In the genomic region with DNA sequence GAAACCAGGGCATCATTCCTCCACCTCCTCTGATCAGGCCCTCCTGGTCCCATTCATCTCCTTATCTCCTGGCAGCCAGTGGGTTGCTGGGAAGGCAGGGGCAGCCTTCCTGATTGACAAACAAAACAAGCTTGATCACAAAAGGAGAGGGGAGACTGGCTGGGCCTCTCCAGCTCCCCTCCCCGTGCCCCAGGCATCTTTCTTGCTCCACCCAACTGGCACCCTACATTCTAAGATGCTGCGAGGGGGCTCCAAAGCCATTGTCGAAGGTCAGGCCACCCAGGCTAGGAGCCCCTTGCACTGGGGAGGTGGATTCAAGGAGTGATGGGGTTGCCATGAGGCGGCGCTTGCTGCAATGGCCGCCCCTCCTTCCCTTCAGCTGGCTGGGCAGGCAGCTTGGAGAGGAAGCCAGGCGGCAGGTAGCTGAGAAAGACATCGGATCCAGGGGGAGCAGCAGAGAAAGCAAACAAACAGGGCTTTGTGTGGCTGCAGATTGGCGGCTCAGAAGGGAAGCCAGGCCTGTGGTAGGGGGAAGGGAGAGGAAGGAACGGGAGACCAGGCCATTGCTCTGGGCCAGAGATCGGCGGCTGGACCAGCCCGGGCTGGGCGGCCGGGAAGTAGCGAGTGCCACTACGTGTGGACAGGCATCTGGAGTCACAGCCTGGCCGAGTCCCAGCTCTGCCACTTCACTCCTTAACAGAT, we compare ENCODE assay signal across 8 cellular contexts. TPM values are rescaled to one million over a fixed set of nuclear protein-coding genes. Genes with fewer than 3 reads are reported as not detected.
DNase-seq lines count a peak whose midpoint lies in the region; ATAC-seq and TF ChIP-seq lines count a peak whose summit lies in the region.

No MANE protein-coding gene starts in this region.

- H2BK120ac ChIP-seq in IMR-90 (ENCODE audit: low read depth, low read length), result peak overlapping the region; percentile 83

- peaks cover 0 to 2% (median 0%) of the 10 kb centered on the region in 8 donors for H3K9me3 Mint-ChIP-seq in CD4-positive, alpha-beta memory T cell
- H3K9me3 Mint-ChIP-seq in endothelial cell (ENCODE audit: unreplicated experiment) (no peaks in the 10 kb centered on the region), naive B cell (no peaks in the 10 kb centered on the region)

- WGBS in IMR-90 (ENCODE audit: extremely low coverage in 2 of 2, insufficient read length in 1 of 2), 2 experiments, result 13% methylated on average over 3 of the region's 18 CpGs; no CpG with 5 or more reads in 1 of the 2 experiments

- H3K4me3 Mint-ChIP-seq in CD4-positive, alpha-beta memory T cell, result peak overlapping the region; percentile 74 to 86 (median 80)
- peak overlapping the region; percentile 87 for H3K4me3 Mint-ChIP-seq in endothelial cell (ENCODE audit: unreplicated experiment)
- peak overlapping the region; percentile 80 to 96 (median 88) for H3K4me3 Mint-ChIP-seq in naive B cell

- H2AFZ ChIP-seq in IMR-90 (replicated peaks; ENCODE audit: low read length, poor library complexity), result peak overlapping the region; percentile 81

- H4K5ac ChIP-seq in IMR-90 (ENCODE audit: low read depth, low read length), result peak overlapping the region; percentile 87

- H3K9ac ChIP-seq in IMR-90 (ENCODE audit: low read depth, low read length), result peak overlapping the region; percentile 67

- H4K91ac ChIP-seq in IMR-90 (ENCODE audit: insufficient read depth, low read depth, low read length), result peak overlapping the region; percentile 91

- POLR2A ChIA-PET in CD4-positive, alpha-beta memory T cell (lab: Charles Lee; ENCODE audit: partially characterized antibody), result interaction anchor here (1.1 to 5.4 kb wide), 4 partner anchors 12 to 156 kb away, joined by 4 to 44 read pairs (median 6); a partner anchor contains a TSS
- POLR2A ChIA-PET in IMR-90 (lab: Charles Lee; ENCODE audit: unreplicated experiment), result interaction anchor here (0.6 kb wide), 1 partner anchor 337 kb away, joined by 4 read pairs; no protein-coding TSS in a partner anchor

- H3K9me3 ChIP-seq in CD4-positive, alpha-beta memory T cell (ENCODE audit: control insufficient read depth in 1 of 2, low read length in 2 of 2), result no peaks in the 10 kb centered on the region
- H3K9me3 ChIP-seq in IMR-90 (ENCODE audit: control insufficient read depth, insufficient read depth, low read length), result no peaks in the 10 kb centered on the region

- peak overlapping the region; percentile 91 to 99 (median 99) for H3K27ac Mint-ChIP-seq in CD4-positive, alpha-beta memory T cell
- H3K27ac Mint-ChIP-seq in endothelial cell (ENCODE audit: unreplicated experiment) (peak overlapping the region; percentile 100), naive B cell (peak overlapping the region; percentile 81 to 98 (median 96))

- H3K4me1 ChIP-seq in CD4-positive, alpha-beta memory T cell (ENCODE audit: insufficient read depth, low read length), result peaks cover 35% of the 10 kb centered on the region
- peaks cover 51% of the 10 kb centered on the region for H3K4me1 ChIP-seq in IMR-90 (ENCODE audit: control insufficient read depth, insufficient read depth, low read length)

- peak overlapping the region; percentile 91 for H2AK5ac ChIP-seq in IMR-90 (ENCODE audit: low read depth, low read length)

- peak overlapping the region; percentile 94; the same call in 1 of the 3 replicates for H2BK15ac ChIP-seq in IMR-90 (ENCODE audit: low read depth, low read length)

- TF ChIP-seq RAD21 in IMR-90 (IDR thresholded peaks at IDR 0.05; ENCODE audit: low read length), result no peak

- no peaks in the 10 kb centered on the region for H3K36me3 Mint-ChIP-seq in CD4-positive, alpha-beta memory T cell
- H3K36me3 Mint-ChIP-seq in endothelial cell (ENCODE audit: low read depth, unreplicated experiment), result peaks cover 7% of the 10 kb centered on the region
- no peaks in the 10 kb centered on the region for H3K36me3 Mint-ChIP-seq in naive B cell

- DNase-seq in CD4-positive, alpha-beta memory T cell, result no peak
- DNase-seq in IMR-90 (no peak), SHP77 (lab: John Stamatoyannopoulos, UW) (peak; percentile 93 to 96), endothelial cell (ENCODE audit: low spot score) (peak; percentile 62), naive B cell (no peak), SKM-1 (lab: John Stamatoyannopoulos, UW; ENCODE audit: unreplicated experiment) (no peak)

- BruUV-seq in IMR-90 (replicated peaks; lab: Mats Ljungman, UMichigan), result no TSS peak

- H3K4me3 ChIP-seq in CD4-positive, alpha-beta memory T cell (ENCODE audit: low read length in 2 of 2), result no peak overlapping the region
- no peak overlapping the region for H3K4me3 ChIP-seq in IMR-90 (ENCODE audit: insufficient read depth, low read depth, low read length)

- peaks cover 30% of the 10 kb centered on the region for H3K9me1 ChIP-seq in IMR-90 (ENCODE audit: insufficient read depth, low read length)

- no peaks in the 10 kb centered on the region for H3K36me3 ChIP-seq in CD4-positive, alpha-beta memory T cell (ENCODE audit: insufficient read depth, low read length)
- H3K36me3 ChIP-seq in IMR-90 (ENCODE audit: control insufficient read depth, insufficient read depth, low read length), result no peaks in the 10 kb centered on the region

- peaks cover 92% of the 10 kb centered on the region for H4K20me1 ChIP-seq in IMR-90 (ENCODE audit: insufficient read depth, low read length)

- H2BK20ac ChIP-seq in IMR-90 (ENCODE audit: low read depth, low read length), result no peak overlapping the region; the same call in 1 of the 2 replicates

- ATAC-seq in IMR-90 (ENCODE audit: low read depth) (peak; percentile 5; the same call in 1 of the 2 replicates), naive B cell (ENCODE audit: low read depth in 2 of 2) (no peak), HG02852 (IDR thresholded peaks at IDR 0.05; ENCODE audit: unreplicated experiment) (no peak), HG02970 (IDR thresholded peaks at IDR 0.05; ENCODE audit: low FRiP score, unreplicated experiment) (no peak)

- H3K23ac ChIP-seq in IMR-90 (ENCODE audit: low read depth, low read length), result peak overlapping the region; percentile 71

- in situ Hi-C loops in IMR-90 (cut with MboI; ENCODE audit: low sequenced_read_pairs), result no loop called here

- CTCF ChIA-PET in CD4-positive, alpha-beta memory T cell (lab: Charles Lee; ENCODE audit: partially characterized antibody), result interaction anchor here (0.6 to 6.0 kb wide), 4 partner anchors 11 to 30 kb away, joined by 3 to 23 read pairs (median 3); no protein-coding TSS in a partner anchor
- CTCF ChIA-PET in IMR-90 (lab: Yijun Ruan, JAX), result no interaction called here

- TF ChIP-seq POLR2A in IMR-90 (IDR thresholded peaks at IDR 0.05; ENCODE audit: low read depth, low read length), result no peak

- H3K4ac ChIP-seq in IMR-90 (ENCODE audit: low read depth, low read length), result peak overlapping the region; percentile 96

- peaks cover 10 to 92% of the 10 kb centered on the region in 2 experiments; a peak in 3 of 4 replicates for H3K79me1 ChIP-seq in IMR-90 (ENCODE audit: low read depth in 1 of 2, low read length in 2 of 2)

- H3K4me2 ChIP-seq in IMR-90 (ENCODE audit: low read depth, low read length), result peak overlapping the region; percentile 83

- peak overlapping the region; percentile 84 for H3K14ac ChIP-seq in IMR-90 (replicated peaks; ENCODE audit: low read depth, low read length)

- no peaks in the 10 kb centered on the region for H3K27me3 ChIP-seq in CD4-positive, alpha-beta memory T cell (ENCODE audit: insufficient read depth, low read length)
- H3K27me3 ChIP-seq in IMR-90 (ENCODE audit: control insufficient read depth, insufficient read depth, low read length), result no peaks in the 10 kb centered on the region

- peak overlapping the region; percentile 46 for H3K18ac ChIP-seq in IMR-90 (ENCODE audit: low read depth, low read length)

- TF ChIP-seq CTCF in IMR-90 (conservative IDR thresholded peaks at IDR 0.05; ENCODE audit: low read depth, low read length) (no peak), endothelial cell (IDR thresholded peaks at IDR 0.05; ENCODE audit: unreplicated experiment) (no peak)

- peak overlapping the region; percentile 80 to 87 for H4K8ac ChIP-seq in IMR-90 (ENCODE audit: low read depth in 2 of 2, low read length in 2 of 2)

- intact Hi-C loops in CD4-positive, alpha-beta memory T cell (cut with micrococcal nuclease), result no loop called here
- intact Hi-C loops in IMR-90 (cut with micrococcal nuclease), result no loop called here

- H3K56ac ChIP-seq in IMR-90 (ENCODE audit: extremely low read depth, insufficient read depth, low read length), result peak overlapping the region; percentile 80; the same call in 1 of the 2 replicates

- H2BK5ac ChIP-seq in IMR-90 (ENCODE audit: low read depth, low read length, poor library complexity, severe bottlenecking), result peak overlapping the region; percentile 93

- H2AK9ac ChIP-seq in IMR-90 (replicated peaks; ENCODE audit: low read depth, low read length, poor library complexity), result peak overlapping the region; percentile 70

- dilution Hi-C loops in IMR-90 (cut with HindIII; ENCODE audit: low sequenced_read_pairs, unreplicated experiment), result no loop called here

- peaks cover 18 to 66% (median 35%) of the 10 kb centered on the region in 4 donors for H3K4me1 Mint-ChIP-seq in CD4-positive, alpha-beta memory T cell
- H3K4me1 Mint-ChIP-seq in endothelial cell (ENCODE audit: unreplicated experiment), result peaks cover 54% of the 10 kb centered on the region
- H3K4me1 Mint-ChIP-seq in naive B cell, result peaks cover 51 to 67% (median 63%) of the 10 kb centered on the region in 3 donors

- H3K27me3 Mint-ChIP-seq in CD4-positive, alpha-beta memory T cell, result no peaks in the 10 kb centered on the region
- H3K27me3 Mint-ChIP-seq in endothelial cell (ENCODE audit: unreplicated experiment), result peaks cover 25% of the 10 kb centered on the region
- no peaks in the 10 kb centered on the region for H3K27me3 Mint-ChIP-seq in naive B cell

- peak overlapping the region; percentile 92 for H3K27ac ChIP-seq in CD4-positive, alpha-beta memory T cell (ENCODE audit: low read depth, low read length)
- peak overlapping the region; percentile 98 for H3K27ac ChIP-seq in IMR-90 (ENCODE audit: insufficient read depth, low read length)

TF ChIP-seq in IMR-90, 13 proteins besides CTCF, POLR2A, EP300 and RAD21 (continues in another document):
- TF ChIP-seq RFX5 (IDR thresholded peaks at IDR 0.05; ENCODE audit: low read depth, low read length), result no peak
- TF ChIP-seq MXI1 (IDR thresholded peaks at IDR 0.05; ENCODE audit: borderline replicate concordance, low read depth, low read length), result no peak

RNA-seq across cellular contexts. Expression of a gene that starts 12.1 kb away (rescaled TPM):
- 10 to 100 TPM; 15.4 to 19.5 TPM for total RNA-seq in CD4-positive, alpha-beta memory T cell
- polyA plus RNA-seq in CD4-positive, alpha-beta memory T cell, result 1 to 10 TPM in 1 of 2 donors, under 1 TPM in 1; 0.35 to 4.0 TPM
- total RNA-seq in IMR-90 (2012; rRNA removed), result 1.8 and 1.9 TPM in 2 replicates
- polyA plus RNA-seq in IMR-90 (2012; rRNA removed), result 10.5 and 14.0 TPM in 2 replicates
- 5.5 and 10.5 TPM in 2 replicates for polyA plus RNA-seq in IMR-90 (2012; cell fraction: cytosol; rRNA removed)
- 18.8 and 32.7 TPM in 2 replicates for polyA plus RNA-seq in IMR-90 (2012; cell fraction: nucleus; rRNA removed; ENCODE audit: low replicate concordance)
- 46.2 TPM for total RNA-seq in endothelial cell (ENCODE audit: unreplicated experiment)
- polyA plus RNA-seq in naive B cell (ENCODE audit: low read depth in 6 of 6), result 1 to 10 TPM; 1.9 to 3.8 (median 2.6) TPM

Comparison
In these comparisons a context has a peak if more than half of its experiments do, and no peak if none do; other contexts are left out.
1. DNase-seq: peak in SHP77 (2 of 2) and endothelial cell (single experiment); none in CD4-positive, alpha-beta memory T cell (0 of 5), IMR-90 (single experiment), naive B cell (single experiment) and SKM-1 (single experiment).
2. Peak in every context shown above with its lines, with median percentiles within 50 percentile points of each other: H3K27ac Mint-ChIP-seq and H3K4me3 Mint-ChIP-seq.